Comparison of ENCODE assay signal across 30 cellular contexts in the genomic region with DNA sequence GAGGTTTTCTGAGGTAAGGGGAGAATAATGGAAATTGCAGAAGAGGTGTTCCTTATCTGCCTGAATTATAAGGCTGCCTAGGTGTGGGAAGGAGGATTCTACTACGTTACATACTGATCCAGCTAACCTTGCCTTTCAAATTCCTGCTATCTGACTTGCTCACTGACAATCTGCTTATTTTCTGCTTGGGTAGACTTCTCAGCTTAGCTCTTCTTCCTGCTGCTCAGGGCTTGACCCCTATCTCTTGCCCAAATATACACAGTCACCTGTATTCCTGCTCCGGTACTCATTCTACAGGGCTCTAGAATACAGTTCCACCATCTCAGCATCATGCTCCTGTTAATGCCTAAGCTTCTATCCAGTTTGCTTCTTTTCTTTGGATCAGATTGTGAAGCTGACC.
"Had no signal": no experiment of that assay in that cellular context is flagged by ENCODE, and none has a peak within 500 bp of the region (broad histone marks: within the 10 kb centered on the region; RNA-seq: fewer than 3 reads in every experiment).

No MANE protein-coding gene starts in this region.

- H3K27ac Mint-ChIP-seq: immature natural killer cell; mesothelial cell of epicardium; naive B cell; natural killer cell; stimulated activated naive CD8-positive, alpha-beta T cell treated with anti-CD3 and anti-CD28 coated beads, Interleukin-15, Interleukin-2, amounts not matched to agents 100 ng/mL and 50 ng/mL, for 24 hours had no signal

- H3K27me3 Mint-ChIP-seq: naive B cell; stimulated activated naive CD8-positive, alpha-beta T cell treated with anti-CD3 and anti-CD28 coated beads, Interleukin-15, Interleukin-2, amounts not matched to agents 100 ng/mL and 50 ng/mL, for 24 hours had no signal

- H3K4me3 Mint-ChIP-seq: immature natural killer cell; mesothelial cell of epicardium; naive B cell; natural killer cell; stimulated activated naive CD8-positive, alpha-beta T cell treated with anti-CD3 and anti-CD28 coated beads, Interleukin-15, Interleukin-2, amounts not matched to agents 100 ng/mL and 50 ng/mL, for 24 hours had no signal

- DNase-seq: hypothalamus; immature natural killer cell; kidney; left colon; left lung; lower lobe of right lung; mammary epithelial cell; mesenchymal stem cell; naive B cell; natural killer cell; nucleus accumbens; pancreas; posterior cingulate gyrus; retina; right cardiac atrium; stimulated activated CD4-positive, alpha-beta T cell treated with anti-CD3 and anti-CD28 coated beads, Interleukin-12 subunit alpha, Interleukin-12 subunit beta, amount 100 ng/mL, for 4 hours; stimulated activated CD4-positive, alpha-beta T cell treated with anti-CD3 and anti-CD28 coated beads, Interleukin-15, amount 100 ng/mL, for 24 hours; stimulated activated CD4-positive, alpha-beta T cell treated with anti-CD3 and anti-CD28 coated beads, Interleukin-2, amount 100 ng/mL, for 24 hours; stimulated activated CD4-positive, alpha-beta T cell treated with anti-CD3 and anti-CD28 coated beads, Interleukin-4, amount 100 ng/mL, for 1 hour; stimulated activated naive CD4-positive, alpha-beta T cell; tibial artery; trophoblast cell; upper lobe of right lung had no signal

- H3K36me3 ChIP-seq: left lung, lower lobe of right lung, pancreas, prostate gland, suprapubic skin, thoracic aorta, tibial artery, upper lobe of right lung had no signal

- H3K4me3 ChIP-seq: left lung, lower lobe of right lung, pancreas, prostate gland, skin epidermis, suprapubic skin, thoracic aorta, tibial artery, upper lobe of right lung had no signal

- H3K9me3 ChIP-seq: left lung, lower lobe of right lung, pancreas, prostate gland, suprapubic skin, thoracic aorta, tibial artery, upper lobe of right lung had no signal

- H3K4me1 ChIP-seq: left lung, lower lobe of right lung, pancreas, prostate gland, suprapubic skin, tibial artery, upper lobe of right lung had no signal

- H3K27me3 ChIP-seq: left lung, pancreas, suprapubic skin, tibial artery, upper lobe of right lung had no signal

- H3K4me1 Mint-ChIP-seq: immature natural killer cell, naive B cell, natural killer cell had no signal

- ATAC-seq: left colon, left lung, lower lobe of right lung, natural killer cell, pancreas, right cardiac atrium, sciatic nerve, upper lobe of right lung had no signal

- H3K9me3 Mint-ChIP-seq: mesothelial cell of epicardium had no signal

- H3K27ac ChIP-seq: left lung, lower lobe of right lung, pancreas, prostate gland, skin epidermis, suprapubic skin, thoracic aorta, tibial artery, upper lobe of right lung had no signal

- H3K36me3 Mint-ChIP-seq: immature natural killer cell, mesothelial cell of epicardium, naive B cell, natural killer cell had no signal
